In the genomic region with DNA sequence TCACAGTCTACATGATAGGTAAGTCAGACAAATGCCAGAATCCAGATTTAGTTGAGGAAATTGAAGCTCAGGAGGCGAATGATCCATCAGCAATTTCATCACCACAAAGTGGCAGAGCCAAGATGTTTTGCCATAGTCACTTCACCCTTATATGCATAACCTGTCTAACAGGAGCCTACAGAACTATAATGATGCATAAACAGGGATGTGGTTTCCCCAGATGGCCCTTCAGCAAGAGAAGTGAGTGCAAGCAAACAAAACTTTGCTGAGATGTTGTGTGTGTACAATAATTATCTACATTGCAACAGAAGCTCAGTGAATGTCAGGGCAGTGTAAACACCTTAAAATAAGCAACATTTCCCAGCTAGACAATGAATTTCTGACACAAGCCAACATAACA, we compare ENCODE assay signal across 36 cellular contexts. TPM values are rescaled to one million over a fixed set of nuclear protein-coding genes. Genes with fewer than 3 reads are reported as not detected.
DNase-seq lines count a peak whose midpoint lies in the region; ATAC-seq and TF ChIP-seq lines count a peak whose summit lies in the region.
"Had no signal": no experiment of that assay in that cellular context is flagged by ENCODE, and none has a peak within 500 bp of the region (broad histone marks: within the 10 kb centered on the region; RNA-seq: fewer than 3 reads in every experiment).

No MANE protein-coding gene starts in this region.

- H3K4me1 ChIP-seq in breast epithelium = no peaks in the 10 kb centered on the region
- H3K4me1 ChIP-seq: neural progenitor cell, parathyroid adenoma had no signal

- H3K36me3 ChIP-seq in breast epithelium = no peaks in the 10 kb centered on the region
- H3K36me3 ChIP-seq: neural progenitor cell had no signal

- no peak overlapping the region for H3K4me3 ChIP-seq in breast epithelium
- H3K4me3 ChIP-seq: coronary artery, neural progenitor cell, skin epidermis had no signal

- H3K27me3 ChIP-seq in breast epithelium = no peaks in the 10 kb centered on the region
- H3K27me3 ChIP-seq: neural progenitor cell had no signal

- no peak for TF ChIP-seq CTCF in breast epithelium (IDR thresholded peaks at IDR 0.05)

- in situ Hi-C loops in T47D (cut with HindIII; ENCODE audit: low pct_unique_long_range_greater_than_20kb, low sequenced_read_pairs) = no loop called here

- no peaks in the 10 kb centered on the region for H3K9me3 ChIP-seq in breast epithelium

- intact Hi-C loops in breast epithelium (cut with DNase I; ENCODE audit: low total_unique reads) = no loop called here

- ATAC-seq in GM18861 (IDR thresholded peaks at IDR 0.05; ENCODE audit: unreplicated experiment) = no peak
- ATAC-seq: left lobe of liver; stimulated activated memory B cell treated with anti-CD40 and anti-IgM and Interleukin-4, amounts not matched to agents 10 μg/mL and 1 μg/mL and 100 μg/mL, for 72 hours; WTC11 had no signal

- no peak for TF ChIP-seq POLR2A in breast epithelium (IDR thresholded peaks at IDR 0.05)

- H3K27ac ChIP-seq in breast epithelium (no peak overlapping the region), epithelial cell of prostate (no peak overlapping the region)
- H3K27ac ChIP-seq: coronary artery, HL-60, KMS-11, neural progenitor cell, parathyroid adenoma, RWPE1 had no signal

- DNase-seq in T47D (ENCODE audit: low read depth in 1 of 2, low spot score in 1 of 2) (peak; percentile 20 to 96), breast epithelium (ENCODE audit: low spot score in 2 of 2) (no peak), NCI-H510A (lab: John Stamatoyannopoulos, UW) (peak; percentile 40), epithelial cell of prostate (ENCODE audit: low read depth, low spot score) (peak; percentile 53), NOMO-1 (lab: John Stamatoyannopoulos, UW; ENCODE audit: unreplicated experiment in 2 of 2) (no peak), NCI-H524 treated with DMSO at 0.1 percent for 48 hours (lab: John Stamatoyannopoulos, UW) (no peak), NCI-H2081 (lab: John Stamatoyannopoulos, UW) (no peak)
- DNase-seq: activated CD4-positive, alpha-beta T cell treated with anti-CD3 and anti-CD28 coated beads, Interleukin-2, amount 10 ng/mL, durations not matched to agents 24 days and 14 days; activated gamma-delta T cell; activated naive CD8-positive, alpha-beta T cell treated with anti-CD3 and anti-CD28 coated beads, Interleukin-2, amount 10 ng/mL, durations not matched to agents 7 days and 5 days; activated T-cell treated with anti-CD3 and anti-CD28 coated beads, Interleukin-2, amount 50 U/mL, for 24 hours; AML-193; caudate nucleus; CD4-positive, CD25-positive, alpha-beta regulatory T cell; effector memory CD4-positive, alpha-beta T cell; HCEC 1CT; head of caudate nucleus; NCI-H1436; NCI-H2171 treated with DMSO at 0.1 percent for 48 hours; NCI-H82; T-helper 1 cell had no signal

RNA-seq across cellular contexts. Expression of gene PON3, which starts 28.6 kb away (rescaled TPM):
- 10 to 100 TPM in 1 of 3 donors, 1 to 10 TPM in 2; 5.9 to 26.9 (median 8.5) TPM for total RNA-seq in breast epithelium
- total RNA-seq: A673; activated CD4-positive, alpha-beta T cell treated with anti-CD3 and anti-CD28 coated beads, Interleukin-2, amount 10 ng/mL, durations not matched to agents 24 days and 14 days; activated naive CD8-positive, alpha-beta T cell treated with anti-CD3 and anti-CD28 coated beads, Interleukin-2, amount 10 ng/mL, durations not matched to agents 7 days and 5 days; astrocyte; CD4-positive, CD25-positive, alpha-beta regulatory T cell; fibroblast of villous mesenchyme had no signal

RNA-seq across cellular contexts. Expression of gene PON1, which starts 43.3 kb away (rescaled TPM):
- under 1 TPM in 2 of 3 donors, not detected in 1; 0.29 to 0.66 TPM for total RNA-seq in breast epithelium
- total RNA-seq: A673; activated CD4-positive, alpha-beta T cell treated with anti-CD3 and anti-CD28 coated beads, Interleukin-2, amount 10 ng/mL, durations not matched to agents 24 days and 14 days; activated naive CD8-positive, alpha-beta T cell treated with anti-CD3 and anti-CD28 coated beads, Interleukin-2, amount 10 ng/mL, durations not matched to agents 7 days and 5 days; CD4-positive, CD25-positive, alpha-beta regulatory T cell; fibroblast of villous mesenchyme; ureter had no signal

Comparison
In these comparisons a context has a peak if more than half of its experiments do, and no peak if none do; other contexts are left out.
1. DNase-seq: peak in T47D (2 of 2), NCI-H510A (single experiment) and epithelial cell of prostate (single experiment); none in breast epithelium (0 of 2), NOMO-1 (0 of 2), NCI-H524 treated with DMSO at 0.1 percent for 48 hours (single experiment) and NCI-H2081 (0 of 2).